Comparison of ENCODE assay signal across 8 cellular contexts in the genomic region with DNA sequence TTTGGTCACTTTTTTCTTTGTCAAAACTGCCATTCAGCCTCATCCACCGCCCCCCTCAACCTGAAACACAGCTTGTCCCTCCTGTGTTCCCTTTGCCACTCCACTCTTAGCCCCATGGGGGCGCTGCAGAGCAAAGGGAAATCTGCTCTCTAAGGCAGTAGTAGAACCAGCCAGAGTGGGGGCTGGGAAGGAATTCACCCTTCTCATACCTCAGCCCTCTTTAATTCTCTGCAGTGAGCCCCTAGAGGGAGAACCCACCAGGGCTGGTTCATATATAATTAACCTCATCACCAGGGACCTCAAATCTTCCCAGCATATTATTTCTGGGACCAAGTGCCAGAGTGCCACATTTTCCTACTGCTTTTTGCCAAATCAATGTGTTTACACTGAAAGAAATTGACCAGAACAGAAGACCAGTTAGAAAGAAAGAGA. TPM values are rescaled to one million over a fixed set of nuclear protein-coding genes. Genes with fewer than 3 reads are reported as not detected.
A peak's percentile ranks its signal among the peaks of the same experiment; 100 is the strongest.
DNase-seq lines count a peak whose midpoint lies in the region; ATAC-seq and TF ChIP-seq lines count a peak whose summit lies in the region.

No MANE protein-coding gene starts in this region.

- intact Hi-C loops in mucosa of descending colon (cut with DNase I, micrococcal nuclease): loop anchor here (10.0 kb wide), 4 partner anchors 407 to 1397 kb away; a partner anchor contains a TSS

- peaks cover 33% of the 10 kb centered on the region for H3K4me1 ChIP-seq in mucosa of descending colon (ENCODE audit: low read depth)

- ATAC-seq in HG03378 (IDR thresholded peaks at IDR 0.05; ENCODE audit: unreplicated experiment): peak; percentile 36
- peak; percentile 38 for ATAC-seq in effector memory CD8-positive, alpha-beta T cell (replicated peaks)
- ATAC-seq in mucosa of descending colon: peak; percentile 51
- no peak for ATAC-seq in HG03571 (IDR thresholded peaks at IDR 0.05; ENCODE audit: unreplicated experiment)

- no peaks in the 10 kb centered on the region for H3K36me3 ChIP-seq in mucosa of descending colon (ENCODE audit: low read depth)

- no peaks in the 10 kb centered on the region for H3K27me3 Mint-ChIP-seq in effector memory CD8-positive, alpha-beta T cell

- H3K27ac Mint-ChIP-seq in effector memory CD8-positive, alpha-beta T cell: peak overlapping the region; percentile 25 to 41

- H3K4me3 Mint-ChIP-seq in effector memory CD8-positive, alpha-beta T cell: peak overlapping the region in 1 of 2 donors; percentile 60

- peaks cover 32% of the 10 kb centered on the region for H3K36me3 Mint-ChIP-seq in effector memory CD8-positive, alpha-beta T cell (ENCODE audit: insufficient read depth)

- no peaks in the 10 kb centered on the region for H3K9me3 ChIP-seq in mucosa of descending colon

- DNase-seq in NK-92 (lab: John Stamatoyannopoulos, UW; ENCODE audit: unreplicated experiment) (peak; percentile 24), mucosa of descending colon (peak; percentile 88 to 97 (median 94))
- peak; percentile 63 to 82 for DNase-seq in activated CD8-positive, alpha-beta memory T cell treated with anti-CD3 and anti-CD28 coated beads for 1 hour (ENCODE audit: extremely low read depth in 1 of 2, low read depth in 1 of 2)
- peak; percentile 84 to 90 (median 88) for DNase-seq in effector memory CD8-positive, alpha-beta T cell
- DNase-seq in stimulated activated CD8-positive, alpha-beta memory T cell treated with anti-CD3 and anti-CD28 coated beads, Interleukin-4, amount 100 ng/mL, for 48 hours: peak; percentile 98

- no peak overlapping the region for H3K4me3 ChIP-seq in mucosa of descending colon

- peak; percentile 35 for TF ChIP-seq CTCF in GM12801 (IDR thresholded peaks at IDR 0.05; ENCODE audit: extremely low read depth, insufficient read length)
- TF ChIP-seq CTCF in mucosa of descending colon (IDR thresholded peaks at IDR 0.05): peak; percentile 87

- no peaks in the 10 kb centered on the region for H3K9me3 Mint-ChIP-seq in effector memory CD8-positive, alpha-beta T cell

- peaks cover 19 to 38% of the 10 kb centered on the region in 2 donors for H3K4me1 Mint-ChIP-seq in effector memory CD8-positive, alpha-beta T cell (ENCODE audit: low read depth in 2 of 2)

RNA-seq across cellular contexts. Expression of a gene that starts 2.8 kb away (rescaled TPM):
- total RNA-seq in mucosa of descending colon: 100 to 1,000 TPM in 1 of 3 donors, 10 to 100 TPM in 2; 10.9 to 133 (median 23.8) TPM

RNA-seq across cellular contexts. Expression of a gene that starts 45.7 kb away (rescaled TPM):
- not detected for total RNA-seq in mucosa of descending colon

Comparison
In these comparisons a context has a peak if more than half of its experiments do, and no peak if none do; other contexts are left out.
1. DNase-seq: peak in every context shown above with its lines; median percentile 98 in stimulated activated CD8-positive, alpha-beta memory T cell treated with anti-CD3 and anti-CD28 coated beads, Interleukin-4, amount 100 ng/mL, for 48 hours; 94 in mucosa of descending colon; 88 in effector memory CD8-positive, alpha-beta T cell; 72 in activated CD8-positive, alpha-beta memory T cell treated with anti-CD3 and anti-CD28 coated beads for 1 hour; 24 in NK-92.